ENCODE assay signal across 8 cellular contexts in the genomic region with DNA sequence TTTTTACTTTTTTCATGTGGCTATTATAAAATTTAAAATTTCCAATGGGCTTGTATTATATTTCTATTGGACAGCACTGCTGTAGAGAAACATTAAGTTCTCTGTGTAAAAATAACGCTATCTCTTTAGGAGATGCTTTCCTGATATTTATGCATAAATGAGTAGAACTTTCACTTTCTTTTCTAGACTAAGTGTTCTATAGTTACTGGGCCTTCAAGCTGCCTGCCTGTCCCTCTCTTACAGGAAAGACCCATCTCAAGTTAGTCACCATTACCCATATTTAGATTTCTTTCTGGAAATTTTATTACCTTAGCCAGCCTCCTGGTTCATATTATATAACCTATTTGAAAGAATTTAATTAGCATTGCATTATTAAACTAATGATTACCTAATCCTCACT.
A peak's percentile ranks its signal among the peaks of the same experiment; 100 is the strongest.
DNase-seq lines count a peak whose midpoint lies in the region; ATAC-seq and TF ChIP-seq lines count a peak whose summit lies in the region.

No MANE protein-coding gene starts in this region.

- DNase-seq in MM.1S (peak; percentile 43), iris pigment epithelial cell (ENCODE audit: low read depth) (peak; percentile 45), NCI-H146 (lab: John Stamatoyannopoulos, UW) (no peak), NCI-H82 (lab: John Stamatoyannopoulos, UW) (no peak), putamen (ENCODE audit: low spot score) (no peak), NCI-H1436 treated with DMSO at 0.1 percent for 48 hours (lab: John Stamatoyannopoulos, UW) (no peak)

- H3K4me3 ChIP-seq in MM.1S (ENCODE audit: low read length), result no peak overlapping the region

- H3K27ac ChIP-seq in MM.1S (ENCODE audit: low read length), result no peak overlapping the region

- H4K20me1 ChIP-seq in MM.1S (ENCODE audit: insufficient read depth, low read length), result no peaks in the 10 kb centered on the region

- H3K79me2 ChIP-seq in MM.1S (ENCODE audit: low read length), result peaks cover 97% of the 10 kb centered on the region

- H3K9ac ChIP-seq in MM.1S (ENCODE audit: low read length), result no peak overlapping the region

- H2AFZ ChIP-seq in MM.1S (ENCODE audit: low read length), result no peak overlapping the region

- H3K4me1 ChIP-seq in MM.1S (ENCODE audit: low read length), result peaks cover 35% of the 10 kb centered on the region

- H3F3A ChIP-seq in MM.1S (ENCODE audit: insufficient read depth, low read length), result peaks cover 3% of the 10 kb centered on the region; the same call in 1 of the 2 replicates

- H3K9me2 ChIP-seq in MM.1S (replicated peaks; ENCODE audit: insufficient read depth, low read length), result no peaks in the 10 kb centered on the region

- H3K27me3 ChIP-seq in MM.1S (replicated peaks; ENCODE audit: insufficient read depth, low read length), result no peaks in the 10 kb centered on the region

- peak overlapping the region; percentile 13; the same call in 1 of the 2 replicates for H3K4me2 ChIP-seq in MM.1S (ENCODE audit: low read depth, low read length)

- H3K9me3 ChIP-seq in MM.1S (replicated peaks; ENCODE audit: insufficient read depth, low read length), result no peaks in the 10 kb centered on the region

- H3K36me3 ChIP-seq in MM.1S (replicated peaks; ENCODE audit: insufficient read depth, low read length), result no peaks in the 10 kb centered on the region; the same call in 1 of the 2 replicates

- ATAC-seq in GM18498 (IDR thresholded peaks at IDR 0.05; ENCODE audit: unreplicated experiment), result peak; percentile 26
- peak; percentile 35 for ATAC-seq in GM21529 (IDR thresholded peaks at IDR 0.05; ENCODE audit: unreplicated experiment)

- no peak for TF ChIP-seq CTCF in MM.1S (IDR thresholded peaks at IDR 0.05; ENCODE audit: low read length)

Comparison
In these comparisons a context has a peak if more than half of its experiments do, and no peak if none do; other contexts are left out.
1. DNase-seq: peak in MM.1S (single experiment) and iris pigment epithelial cell (single experiment); none in NCI-H146 (single experiment), NCI-H82 (single experiment), putamen (single experiment) and NCI-H1436 treated with DMSO at 0.1 percent for 48 hours (single experiment).